ENCODE assay signal across 12 cellular contexts in genomic region chr13:114111577-114111976, GRCh38. TPM values are rescaled to one million over a fixed set of nuclear protein-coding genes. Genes with fewer than 3 reads are reported as not detected.
A peak's percentile ranks its signal among the peaks of the same experiment; 100 is the strongest.
DNase-seq lines count a peak whose midpoint lies in the region; ATAC-seq and TF ChIP-seq lines count a peak whose summit lies in the region.
"Had no signal": no experiment of that assay in that cellular context is flagged by ENCODE, and none has a peak within 500 bp of the region (broad histone marks: within the 10 kb centered on the region; RNA-seq: fewer than 3 reads in every experiment).

No MANE protein-coding gene starts in this region.

- H2BK15ac ChIP-seq in IMR-90 (ENCODE audit: low read depth, low read length) (peak overlapping the region; percentile 33; the same call in 1 of the 3 replicates), mesendoderm (replicated peaks; ENCODE audit: low read depth) (no peak overlapping the region)

- intact Hi-C loops in IMR-90 (cut with micrococcal nuclease) (no loop called here), aorta (cut with DNase I) (no loop called here)
- intact Hi-C loops in activated T-helper 2 cell treated with anti-CD3 and anti-CD28 coated beads, Interferon-gamma antibody, Interleukin-2, Interleukin-4, amounts not matched to agents 10 μg/mL and 5 μg/mL and 100 μg/mL, durations not matched to agents 14 hours and 24 hours and 36 hours (cut with micrococcal nuclease), result loop anchor here (5.0 kb wide), 2 partner anchors 36 to 44 kb away; no protein-coding TSS in a partner anchor

- peak overlapping the region; percentile 73 for H4K91ac ChIP-seq in IMR-90 (ENCODE audit: insufficient read depth, low read depth, low read length)

- peak overlapping the region; percentile 57; the same call in 1 of the 2 replicates for H3K9ac ChIP-seq in IMR-90 (ENCODE audit: low read depth, low read length)
- peak overlapping the region; percentile 22 for H3K9ac ChIP-seq in mesendoderm (ENCODE audit: low read length)

- H3K4me2 ChIP-seq in IMR-90 (ENCODE audit: low read depth, low read length) (peak overlapping the region; percentile 35), mesendoderm (ENCODE audit: low read length) (no peak overlapping the region)

- POLR2A ChIA-PET in IMR-90 (lab: Charles Lee; ENCODE audit: unreplicated experiment), result interaction anchor here (0.6 kb wide), 1 partner anchor 20 kb away, joined by 3 read pairs; no protein-coding TSS in a partner anchor

- H3K36me3 ChIP-seq in IMR-90 (ENCODE audit: control insufficient read depth, insufficient read depth, low read length), result peaks cover 14% of the 10 kb centered on the region
- H3K36me3 ChIP-seq in mesendoderm (ENCODE audit: control insufficient read depth, insufficient read depth, low read length), result no peaks in the 10 kb centered on the region
- H3K36me3 ChIP-seq in aorta (ENCODE audit: control insufficient read depth in 1 of 2, insufficient read depth in 2 of 2, low read length in 1 of 2), result no peaks in the 10 kb centered on the region

- peak overlapping the region; percentile 57; the same call in 1 of the 2 replicates for H2BK20ac ChIP-seq in IMR-90 (ENCODE audit: low read depth, low read length)

- H3K9me3 Mint-ChIP-seq in activated T-helper 2 cell treated with anti-CD3 and anti-CD28 coated beads, Interferon-gamma antibody, Interleukin-2, Interleukin-4, amounts not matched to agents 10 μg/mL and 5 μg/mL and 100 μg/mL, durations not matched to agents 14 hours and 24 hours and 36 hours, result no peaks in the 10 kb centered on the region

- peak overlapping the region; percentile 92 for H2AK9ac ChIP-seq in IMR-90 (replicated peaks; ENCODE audit: low read depth, low read length, poor library complexity)

- H3K27ac ChIP-seq in IMR-90 (ENCODE audit: insufficient read depth, low read length) (peak overlapping the region; percentile 92), mesendoderm (ENCODE audit: low read depth, low read length) (peak overlapping the region; percentile 73), aorta (ENCODE audit: low read depth in 1 of 2, low read length in 2 of 2) (no peak overlapping the region)

- H4K8ac ChIP-seq in IMR-90 (ENCODE audit: low read depth in 2 of 2, low read length in 2 of 2), result peak overlapping the region; percentile 25 to 59; a peak in 3 of 4 replicates
- H4K8ac ChIP-seq in mesendoderm (ENCODE audit: low read depth, low read length), result no peak overlapping the region

- H3K4ac ChIP-seq in IMR-90 (ENCODE audit: low read depth, low read length) (peak overlapping the region; percentile 85), mesendoderm (ENCODE audit: low read depth, low read length) (peak overlapping the region; percentile 50)

- CTCF ChIA-PET in IMR-90 (lab: Yijun Ruan, JAX), result no interaction called here

- peak overlapping the region; percentile 55 for H3K27ac Mint-ChIP-seq in activated T-helper 2 cell treated with anti-CD3 and anti-CD28 coated beads, Interferon-gamma antibody, Interleukin-2, Interleukin-4, amounts not matched to agents 10 μg/mL and 5 μg/mL and 100 μg/mL, durations not matched to agents 14 hours and 24 hours and 36 hours

- H2AK5ac ChIP-seq in IMR-90 (ENCODE audit: low read depth, low read length), result peak overlapping the region; percentile 73
- peak overlapping the region; percentile 36 for H2AK5ac ChIP-seq in mesendoderm (ENCODE audit: low read length)

- WGBS in IMR-90 (ENCODE audit: extremely low coverage in 2 of 2, insufficient read length in 1 of 2), 2 experiments, result no CpG with 5 or more reads among the region's 11 CpGs
- no CpG with 5 or more reads among the region's 11 CpGs for WGBS in mesendoderm (ENCODE audit: extremely low coverage, insufficient coverage, low lambda C conversion rate)
- WGBS in aorta, 2 donors, result 80 to 91% methylated on average over 11 of the region's 11 CpGs

- H3K9me3 ChIP-seq in IMR-90 (ENCODE audit: control insufficient read depth, insufficient read depth, low read length), result no peaks in the 10 kb centered on the region
- H3K9me3 ChIP-seq in aorta (ENCODE audit: control insufficient read depth, low read length), result no peaks in the 10 kb centered on the region

- H3K56ac ChIP-seq in IMR-90 (ENCODE audit: extremely low read depth, insufficient read depth, low read length), result peak overlapping the region; percentile 64
- peak overlapping the region; percentile 18 for H3K56ac ChIP-seq in mesendoderm (ENCODE audit: low read length)

- H3K14ac ChIP-seq in IMR-90 (replicated peaks; ENCODE audit: low read depth, low read length), result peak overlapping the region; percentile 94; the same call in 1 of the 2 replicates

- H3K18ac ChIP-seq in IMR-90 (ENCODE audit: low read depth, low read length) (peak overlapping the region; percentile 30), mesendoderm (ENCODE audit: low read length) (peak overlapping the region; percentile 10)

- H3K9me1 ChIP-seq in IMR-90 (ENCODE audit: insufficient read depth, low read length), result peaks cover 42% of the 10 kb centered on the region

- H3K4me3 ChIP-seq in AG10803 (ENCODE audit: low read length), result no peak overlapping the region
- no peak overlapping the region for H3K4me3 ChIP-seq in IMR-90 (ENCODE audit: insufficient read depth, low read depth, low read length)
- no peak overlapping the region for H3K4me3 ChIP-seq in mesendoderm (ENCODE audit: low read length)
- H3K4me3 ChIP-seq in aorta (ENCODE audit: low read length in 2 of 2), result no peak overlapping the region

- dilution Hi-C loops in IMR-90 (cut with HindIII; ENCODE audit: low sequenced_read_pairs, unreplicated experiment), result no loop called here

- peak overlapping the region; percentile 88 for H2BK120ac ChIP-seq in IMR-90 (ENCODE audit: low read depth, low read length)
- no peak overlapping the region for H2BK120ac ChIP-seq in mesendoderm (ENCODE audit: low read depth, low read length)

- no peaks in the 10 kb centered on the region for H3K27me3 ChIP-seq in IMR-90 (ENCODE audit: control insufficient read depth, insufficient read depth, low read length)
- H3K27me3 ChIP-seq in mesendoderm (ENCODE audit: insufficient read depth, low read length, poor library complexity), result no peaks in the 10 kb centered on the region
- no peaks in the 10 kb centered on the region for H3K27me3 ChIP-seq in aorta (ENCODE audit: control insufficient read depth in 1 of 2, insufficient read depth in 2 of 2, low read length in 1 of 2)

- H2BK5ac ChIP-seq in IMR-90 (ENCODE audit: low read depth, low read length, poor library complexity, severe bottlenecking) (peak overlapping the region; percentile 96), mesendoderm (ENCODE audit: low read length) (no peak overlapping the region)

- H2AFZ ChIP-seq in IMR-90 (replicated peaks; ENCODE audit: low read length, poor library complexity), result peak overlapping the region; percentile 0

- H3K79me1 ChIP-seq in IMR-90 (ENCODE audit: low read depth in 1 of 2, low read length in 2 of 2) (peaks cover 17 to 80% of the 10 kb centered on the region in 2 experiments; a peak in 3 of 4 replicates), mesendoderm (ENCODE audit: low read length) (peaks cover 32% of the 10 kb centered on the region)

- TF ChIP-seq RAD21 in IMR-90 (IDR thresholded peaks at IDR 0.05; ENCODE audit: low read length), result no peak; the same call in 1 of the 2 replicates

- TF ChIP-seq CTCF in AG10803 (conservative IDR thresholded peaks at IDR 0.05; ENCODE audit: low read length) (no peak), IMR-90 (conservative IDR thresholded peaks at IDR 0.05; ENCODE audit: low read depth, low read length) (no peak)

- in situ Hi-C loops in IMR-90 (cut with MboI; ENCODE audit: low sequenced_read_pairs), result no loop called here

- peaks cover 37% of the 10 kb centered on the region for H3K4me1 Mint-ChIP-seq in activated T-helper 2 cell treated with anti-CD3 and anti-CD28 coated beads, Interferon-gamma antibody, Interleukin-2, Interleukin-4, amounts not matched to agents 10 μg/mL and 5 μg/mL and 100 μg/mL, durations not matched to agents 14 hours and 24 hours and 36 hours (ENCODE audit: low read depth)

- peaks cover 26% of the 10 kb centered on the region for H3K79me2 ChIP-seq in mesendoderm (ENCODE audit: control insufficient read depth, insufficient read depth, low read length)

- H3K36me3 Mint-ChIP-seq in activated T-helper 2 cell treated with anti-CD3 and anti-CD28 coated beads, Interferon-gamma antibody, Interleukin-2, Interleukin-4, amounts not matched to agents 10 μg/mL and 5 μg/mL and 100 μg/mL, durations not matched to agents 14 hours and 24 hours and 36 hours (ENCODE audit: low read depth), result peaks cover 14% of the 10 kb centered on the region

- TF ChIP-seq POLR2A in IMR-90 (IDR thresholded peaks at IDR 0.05; ENCODE audit: low read depth, low read length), result no peak

- H3K4me1 ChIP-seq in IMR-90 (ENCODE audit: control insufficient read depth, insufficient read depth, low read length) (peaks cover 70% of the 10 kb centered on the region), mesendoderm (ENCODE audit: control insufficient read depth, low read depth, low read length) (peaks cover 13% of the 10 kb centered on the region), aorta (ENCODE audit: control insufficient read depth in 1 of 2, insufficient read depth in 2 of 2, low read length in 2 of 2) (no peaks in the 10 kb centered on the region)

- peak overlapping the region; percentile 53 for H4K5ac ChIP-seq in IMR-90 (ENCODE audit: low read depth, low read length)
- H4K5ac ChIP-seq in mesendoderm (ENCODE audit: low read length), result no peak overlapping the region

- peak overlapping the region; percentile 97; the same call in 1 of the 2 replicates for H3K23ac ChIP-seq in IMR-90 (ENCODE audit: low read depth, low read length)
- H3K23ac ChIP-seq in mesendoderm (ENCODE audit: low read length), result peak overlapping the region; percentile 57

- H4K20me1 ChIP-seq in IMR-90 (ENCODE audit: insufficient read depth, low read length), result peaks cover 35% of the 10 kb centered on the region

- H3K27me3 Mint-ChIP-seq in activated T-helper 2 cell treated with anti-CD3 and anti-CD28 coated beads, Interferon-gamma antibody, Interleukin-2, Interleukin-4, amounts not matched to agents 10 μg/mL and 5 μg/mL and 100 μg/mL, durations not matched to agents 14 hours and 24 hours and 36 hours (ENCODE audit: low read depth), result no peaks in the 10 kb centered on the region

- no TSS peak for BruUV-seq in IMR-90 (replicated peaks; lab: Mats Ljungman, UMichigan)

- H3K4me3 Mint-ChIP-seq in activated T-helper 2 cell treated with anti-CD3 and anti-CD28 coated beads, Interferon-gamma antibody, Interleukin-2, Interleukin-4, amounts not matched to agents 10 μg/mL and 5 μg/mL and 100 μg/mL, durations not matched to agents 14 hours and 24 hours and 36 hours (ENCODE audit: low read depth), result no peak overlapping the region

- ATAC-seq in IMR-90 (ENCODE audit: low read depth) (peak; percentile 62), aorta (ENCODE audit: low FRiP score) (no peak), GM18511 (IDR thresholded peaks at IDR 0.05; ENCODE audit: unreplicated experiment) (no peak)

- peak; percentile 56 for DNase-seq in AG10803 (ENCODE audit: low read depth)
- DNase-seq in IMR-90, result peak; percentile 97
- no peak for DNase-seq in activated T-helper 2 cell treated with anti-CD3 and anti-CD28 coated beads, Interferon-gamma antibody, Interleukin-2, Interleukin-4, amounts not matched to agents 10 μg/mL and 5 μg/mL and 100 μg/mL, durations not matched to agents 14 hours and 24 hours and 36 hours (ENCODE audit: low spot score)
- DNase-seq in mesendoderm, result no peak
- no peak for DNase-seq in 8988T
- no peak for DNase-seq in aorta
- DNase-seq in GDM1 (lab: John Stamatoyannopoulos, UW), result no peak
- DNase-seq: kidney glomerular epithelial cell; NCI-H2081 treated with DMSO at 0.1 percent for 48 hours; stimulated activated CD4-positive, alpha-beta T cell treated with anti-CD3 and anti-CD28 coated beads, Interleukin-1b, Interleukin-23, amount 100 ng/mL, for 48 hours; T1000 had no signal

RNA-seq across cellular contexts. Expression of gene RASA3, which starts 20.8 kb away (rescaled TPM):
- total RNA-seq in IMR-90 (2012; rRNA removed) (21.0 and 22.8 TPM in 2 replicates), aorta (10 to 100 TPM; 34.8 to 42.3 TPM)
- polyA plus RNA-seq in IMR-90 (2012; rRNA removed) (31.0 and 31.4 TPM in 2 replicates), aorta (10 to 100 TPM in 1 of 2 donors, 1 to 10 TPM in 1; 8.1 to 23.0 TPM)
- polyA plus RNA-seq in IMR-90 (2012; cell fraction: cytosol; rRNA removed), result 22.9 and 29.5 TPM in 2 replicates
- 48.4 and 48.8 TPM in 2 replicates for polyA plus RNA-seq in IMR-90 (2012; cell fraction: nucleus; rRNA removed; ENCODE audit: low replicate concordance)
- 13.7 and 13.9 TPM in 2 replicates for total RNA-seq in activated T-helper 2 cell treated with anti-CD3 and anti-CD28 coated beads, Interferon-gamma antibody, Interleukin-2, Interleukin-4, amounts not matched to agents 10 μg/mL and 5 μg/mL and 100 μg/mL, durations not matched to agents 14 hours and 24 hours and 36 hours
- polyA plus RNA-seq in mesendoderm (2013, experiment 1 of 2), result 11.0 TPM
- polyA plus RNA-seq in mesendoderm (2013, experiment 2 of 2), result 11.3 TPM

Comparison
In these comparisons a context has a peak if more than half of its experiments do, and no peak if none do; other contexts are left out.
1. DNase-seq: peak in AG10803 (single experiment) and IMR-90 (single experiment); none in activated T-helper 2 cell treated with anti-CD3 and anti-CD28 coated beads, Interferon-gamma antibody, Interleukin-2, Interleukin-4, amounts not matched to agents 10 μg/mL and 5 μg/mL and 100 μg/mL, durations not matched to agents 14 hours and 24 hours and 36 hours (single experiment), mesendoderm (single experiment), 8988T (single experiment), aorta (0 of 2) and GDM1 (single experiment).
2. H3K27ac ChIP-seq: peak in IMR-90 (single experiment) and mesendoderm (single experiment); none in aorta (0 of 2).